In the genomic region with DNA sequence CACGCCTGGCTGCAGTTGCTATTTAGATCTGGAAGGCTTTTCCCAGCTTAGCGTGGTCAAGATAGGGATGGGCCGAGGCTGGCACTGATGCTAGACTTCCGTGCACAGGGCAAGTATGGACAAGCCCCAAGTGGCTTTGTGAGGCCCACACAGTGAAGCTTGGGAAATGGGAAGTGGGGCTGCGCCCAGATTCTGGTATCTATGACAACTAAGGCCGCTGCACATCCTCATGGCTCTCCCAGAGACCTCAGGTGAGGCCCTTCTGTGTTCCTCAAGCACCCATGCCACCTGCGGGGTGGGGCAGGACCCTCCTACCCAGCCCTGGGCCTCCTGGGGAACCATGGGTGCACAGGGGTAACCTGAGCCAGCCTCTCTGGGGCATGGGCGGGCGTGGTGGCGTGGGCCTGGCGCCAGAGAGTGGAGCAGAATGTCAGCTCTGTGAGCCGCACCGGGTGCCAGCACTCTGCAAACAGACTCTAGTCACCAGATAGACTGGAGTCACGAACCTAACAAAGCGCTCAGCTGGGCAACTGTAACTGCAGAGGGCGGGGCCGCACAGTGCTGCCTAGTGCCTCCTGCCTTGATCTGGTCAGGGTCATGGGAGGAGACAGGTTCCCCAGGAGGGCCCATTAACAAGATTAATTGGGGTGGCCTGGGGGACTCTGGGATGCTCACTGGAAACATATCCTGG, we compare ENCODE assay signal across 1 cellular context.
TF ChIP-seq lines count a peak whose summit lies in the region.

No MANE protein-coding gene starts in this region.

TF ChIP-seq in HEK293, 187 proteins besides CTCF, POLR2A, EP300 and RAD21 (continued from another document and continues in another):
- TF ChIP-seq, protein P1, sequence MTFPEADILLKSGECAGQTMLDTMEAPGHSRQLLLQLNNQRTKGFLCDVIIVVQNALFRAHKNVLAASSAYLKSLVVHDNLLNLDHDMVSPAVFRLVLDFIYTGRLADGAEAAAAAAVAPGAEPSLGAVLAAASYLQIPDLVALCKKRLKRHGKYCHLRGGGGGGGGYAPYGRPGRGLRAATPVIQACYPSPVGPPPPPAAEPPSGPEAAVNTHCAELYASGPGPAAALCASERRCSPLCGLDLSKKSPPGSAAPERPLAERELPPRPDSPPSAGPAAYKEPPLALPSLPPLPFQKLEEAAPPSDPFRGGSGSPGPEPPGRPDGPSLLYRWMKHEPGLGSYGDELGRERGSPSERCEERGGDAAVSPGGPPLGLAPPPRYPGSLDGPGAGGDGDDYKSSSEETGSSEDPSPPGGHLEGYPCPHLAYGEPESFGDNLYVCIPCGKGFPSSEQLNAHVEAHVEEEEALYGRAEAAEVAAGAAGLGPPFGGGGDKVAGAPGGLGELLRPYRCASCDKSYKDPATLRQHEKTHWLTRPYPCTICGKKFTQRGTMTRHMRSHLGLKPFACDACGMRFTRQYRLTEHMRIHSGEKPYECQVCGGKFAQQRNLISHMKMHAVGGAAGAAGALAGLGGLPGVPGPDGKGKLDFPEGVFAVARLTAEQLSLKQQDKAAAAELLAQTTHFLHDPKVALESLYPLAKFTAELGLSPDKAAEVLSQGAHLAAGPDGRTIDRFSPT (tag by site-specific recombination; IDR thresholded peaks at IDR 0.05): no peak
- TF ChIP-seq, protein P2, sequence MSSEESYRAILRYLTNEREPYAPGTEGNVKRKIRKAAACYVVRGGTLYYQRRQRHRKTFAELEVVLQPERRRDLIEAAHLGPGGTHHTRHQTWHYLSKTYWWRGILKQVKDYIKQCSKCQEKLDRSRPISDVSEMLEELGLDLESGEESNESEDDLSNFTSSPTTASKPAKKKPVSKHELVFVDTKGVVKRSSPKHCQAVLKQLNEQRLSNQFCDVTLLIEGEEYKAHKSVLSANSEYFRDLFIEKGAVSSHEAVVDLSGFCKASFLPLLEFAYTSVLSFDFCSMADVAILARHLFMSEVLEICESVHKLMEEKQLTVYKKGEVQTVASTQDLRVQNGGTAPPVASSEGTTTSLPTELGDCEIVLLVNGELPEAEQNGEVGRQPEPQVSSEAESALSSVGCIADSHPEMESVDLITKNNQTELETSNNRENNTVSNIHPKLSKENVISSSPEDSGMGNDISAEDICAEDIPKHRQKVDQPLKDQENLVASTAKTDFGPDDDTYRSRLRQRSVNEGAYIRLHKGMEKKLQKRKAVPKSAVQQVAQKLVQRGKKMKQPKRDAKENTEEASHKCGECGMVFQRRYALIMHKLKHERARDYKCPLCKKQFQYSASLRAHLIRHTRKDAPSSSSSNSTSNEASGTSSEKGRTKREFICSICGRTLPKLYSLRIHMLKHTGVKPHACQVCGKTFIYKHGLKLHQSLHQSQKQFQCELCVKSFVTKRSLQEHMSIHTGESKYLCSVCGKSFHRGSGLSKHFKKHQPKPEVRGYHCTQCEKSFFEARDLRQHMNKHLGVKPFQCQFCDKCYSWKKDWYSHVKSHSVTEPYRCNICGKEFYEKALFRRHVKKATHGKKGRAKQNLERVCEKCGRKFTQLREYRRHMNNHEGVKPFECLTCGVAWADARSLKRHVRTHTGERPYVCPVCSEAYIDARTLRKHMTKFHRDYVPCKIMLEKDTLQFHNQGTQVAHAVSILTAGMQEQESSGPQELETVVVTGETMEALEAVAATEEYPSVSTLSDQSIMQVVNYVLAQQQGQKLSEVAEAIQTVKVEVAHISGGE (tag by site-specific recombination; conservative IDR thresholded peaks at IDR 0.05; ENCODE audit: low read depth): no peak
- TF ChIP-seq ZNF658 (tag by site-specific recombination; IDR thresholded peaks at IDR 0.05): no peak
- TF ChIP-seq ZNF791 (tag by site-specific recombination; IDR thresholded peaks at IDR 0.05): no peak
- no peak for TF ChIP-seq ZNF843 (tag by site-specific recombination; IDR thresholded peaks at IDR 0.05)
- TF ChIP-seq, protein P3, sequence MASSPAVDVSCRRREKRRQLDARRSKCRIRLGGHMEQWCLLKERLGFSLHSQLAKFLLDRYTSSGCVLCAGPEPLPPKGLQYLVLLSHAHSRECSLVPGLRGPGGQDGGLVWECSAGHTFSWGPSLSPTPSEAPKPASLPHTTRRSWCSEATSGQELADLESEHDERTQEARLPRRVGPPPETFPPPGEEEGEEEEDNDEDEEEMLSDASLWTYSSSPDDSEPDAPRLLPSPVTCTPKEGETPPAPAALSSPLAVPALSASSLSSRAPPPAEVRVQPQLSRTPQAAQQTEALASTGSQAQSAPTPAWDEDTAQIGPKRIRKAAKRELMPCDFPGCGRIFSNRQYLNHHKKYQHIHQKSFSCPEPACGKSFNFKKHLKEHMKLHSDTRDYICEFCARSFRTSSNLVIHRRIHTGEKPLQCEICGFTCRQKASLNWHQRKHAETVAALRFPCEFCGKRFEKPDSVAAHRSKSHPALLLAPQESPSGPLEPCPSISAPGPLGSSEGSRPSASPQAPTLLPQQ (tag by site-specific recombination; IDR thresholded peaks at IDR 0.05): no peak
- TF ChIP-seq ZNF266 (tag by site-specific recombination; IDR thresholded peaks at IDR 0.05; ENCODE audit: low read depth): no peak
- TF ChIP-seq ZNF366 (tag by site-specific recombination; conservative IDR thresholded peaks at IDR 0.05): no peak
- TF ChIP-seq, protein P4, sequence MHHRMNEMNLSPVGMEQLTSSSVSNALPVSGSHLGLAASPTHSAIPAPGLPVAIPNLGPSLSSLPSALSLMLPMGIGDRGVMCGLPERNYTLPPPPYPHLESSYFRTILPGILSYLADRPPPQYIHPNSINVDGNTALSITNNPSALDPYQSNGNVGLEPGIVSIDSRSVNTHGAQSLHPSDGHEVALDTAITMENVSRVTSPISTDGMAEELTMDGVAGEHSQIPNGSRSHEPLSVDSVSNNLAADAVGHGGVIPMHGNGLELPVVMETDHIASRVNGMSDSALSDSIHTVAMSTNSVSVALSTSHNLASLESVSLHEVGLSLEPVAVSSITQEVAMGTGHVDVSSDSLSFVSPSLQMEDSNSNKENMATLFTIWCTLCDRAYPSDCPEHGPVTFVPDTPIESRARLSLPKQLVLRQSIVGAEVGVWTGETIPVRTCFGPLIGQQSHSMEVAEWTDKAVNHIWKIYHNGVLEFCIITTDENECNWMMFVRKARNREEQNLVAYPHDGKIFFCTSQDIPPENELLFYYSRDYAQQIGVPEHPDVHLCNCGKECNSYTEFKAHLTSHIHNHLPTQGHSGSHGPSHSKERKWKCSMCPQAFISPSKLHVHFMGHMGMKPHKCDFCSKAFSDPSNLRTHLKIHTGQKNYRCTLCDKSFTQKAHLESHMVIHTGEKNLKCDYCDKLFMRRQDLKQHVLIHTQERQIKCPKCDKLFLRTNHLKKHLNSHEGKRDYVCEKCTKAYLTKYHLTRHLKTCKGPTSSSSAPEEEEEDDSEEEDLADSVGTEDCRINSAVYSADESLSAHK (tag by site-specific recombination; IDR thresholded peaks at IDR 0.05): no peak
- TF ChIP-seq, protein P5, sequence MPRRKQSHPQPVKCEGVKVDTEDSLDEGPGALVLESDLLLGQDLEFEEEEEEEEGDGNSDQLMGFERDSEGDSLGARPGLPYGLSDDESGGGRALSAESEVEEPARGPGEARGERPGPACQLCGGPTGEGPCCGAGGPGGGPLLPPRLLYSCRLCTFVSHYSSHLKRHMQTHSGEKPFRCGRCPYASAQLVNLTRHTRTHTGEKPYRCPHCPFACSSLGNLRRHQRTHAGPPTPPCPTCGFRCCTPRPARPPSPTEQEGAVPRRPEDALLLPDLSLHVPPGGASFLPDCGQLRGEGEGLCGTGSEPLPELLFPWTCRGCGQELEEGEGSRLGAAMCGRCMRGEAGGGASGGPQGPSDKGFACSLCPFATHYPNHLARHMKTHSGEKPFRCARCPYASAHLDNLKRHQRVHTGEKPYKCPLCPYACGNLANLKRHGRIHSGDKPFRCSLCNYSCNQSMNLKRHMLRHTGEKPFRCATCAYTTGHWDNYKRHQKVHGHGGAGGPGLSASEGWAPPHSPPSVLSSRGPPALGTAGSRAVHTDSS (tag by site-specific recombination; IDR thresholded peaks at IDR 0.05): no peak
- TF ChIP-seq SCRT1 (tag by site-specific recombination; IDR thresholded peaks at IDR 0.05; ENCODE audit: borderline replicate concordance): no peak
- TF ChIP-seq ZNF121 (tag by site-specific recombination; IDR thresholded peaks at IDR 0.05): no peak
- TF ChIP-seq ZIC2 (tag by site-specific recombination; IDR thresholded peaks at IDR 0.05): peak; percentile 97
- TF ChIP-seq KLF7 (tag by site-specific recombination; IDR thresholded peaks at IDR 0.05; ENCODE audit: borderline replicate concordance): 0 out of 2 replicates have a peak, but pooled peaks have one; percentile 26
- TF ChIP-seq, protein P6, sequence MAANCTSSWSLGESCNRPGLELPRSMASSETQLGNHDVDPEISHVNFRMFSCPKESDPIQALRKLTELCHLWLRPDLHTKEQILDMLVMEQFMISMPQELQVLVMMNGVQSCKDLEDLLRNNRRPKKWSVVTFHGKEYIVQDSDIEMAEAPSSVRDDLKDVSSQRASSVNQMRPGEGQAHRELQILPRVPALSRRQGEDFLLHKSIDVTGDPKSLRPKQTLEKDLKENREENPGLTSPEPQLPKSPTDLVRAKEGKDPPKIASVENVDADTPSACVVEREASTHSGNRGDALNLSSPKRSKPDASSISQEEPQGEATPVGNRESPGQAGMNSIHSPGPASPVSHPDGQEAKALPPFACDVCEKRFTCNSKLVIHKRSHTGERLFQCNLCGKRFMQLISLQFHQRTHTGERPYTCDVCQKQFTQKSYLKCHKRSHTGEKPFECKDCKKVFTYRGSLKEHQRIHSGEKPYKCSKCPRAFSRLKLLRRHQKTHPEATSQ (tag by site-specific recombination; IDR thresholded peaks at IDR 0.05): no peak
- no peak for TF ChIP-seq ZNF146 (tag by site-specific recombination; IDR thresholded peaks at IDR 0.05)
- TF ChIP-seq ZNF423 (tag by site-specific recombination; IDR thresholded peaks at IDR 0.05): peak; percentile 66; the same call in 1 of the 2 replicates
- TF ChIP-seq ZNF510 (tag by site-specific recombination; IDR thresholded peaks at IDR 0.05; ENCODE audit: insufficient replicate concordance): no peak
- no peak for TF ChIP-seq ZNF133 (tag by site-specific recombination; IDR thresholded peaks at IDR 0.05)
- TF ChIP-seq, protein P7, sequence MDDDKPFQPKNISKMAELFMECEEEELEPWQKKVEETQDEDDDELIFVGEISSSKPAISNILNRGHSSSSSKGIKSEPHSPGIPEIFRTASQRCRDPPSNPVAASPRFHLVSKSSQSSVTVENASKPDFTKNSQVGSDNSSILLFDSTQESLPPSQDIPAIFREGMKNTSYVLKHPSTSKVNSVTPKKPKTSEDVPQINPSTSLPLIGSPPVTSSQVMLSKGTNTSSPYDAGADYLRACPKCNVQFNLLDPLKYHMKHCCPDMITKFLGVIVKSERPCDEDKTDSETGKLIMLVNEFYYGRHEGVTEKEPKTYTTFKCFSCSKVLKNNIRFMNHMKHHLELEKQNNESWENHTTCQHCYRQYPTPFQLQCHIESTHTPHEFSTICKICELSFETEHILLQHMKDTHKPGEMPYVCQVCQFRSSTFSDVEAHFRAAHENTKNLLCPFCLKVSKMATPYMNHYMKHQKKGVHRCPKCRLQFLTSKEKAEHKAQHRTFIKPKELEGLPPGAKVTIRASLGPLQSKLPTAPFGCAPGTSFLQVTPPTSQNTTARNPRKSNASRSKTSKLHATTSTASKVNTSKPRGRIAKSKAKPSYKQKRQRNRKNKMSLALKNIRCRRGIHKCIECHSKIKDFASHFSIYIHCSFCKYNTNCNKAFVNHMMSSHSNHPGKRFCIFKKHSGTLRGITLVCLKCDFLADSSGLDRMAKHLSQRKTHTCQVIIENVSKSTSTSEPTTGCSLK (tag by site-specific recombination; IDR thresholded peaks at IDR 0.05): no peak
- peak; percentile 96 for TF ChIP-seq KLF1 (tag by site-specific recombination; IDR thresholded peaks at IDR 0.05)
- peak; percentile 73 for TF ChIP-seq IKZF3 (tag by site-specific recombination; IDR thresholded peaks at IDR 0.05)
- TF ChIP-seq ZNF214 (tag by site-specific recombination; IDR thresholded peaks at IDR 0.05; ENCODE audit: borderline replicate concordance): no peak
- no peak; the same call in 1 of the 2 replicates for TF ChIP-seq ZFP69B (tag by site-specific recombination; IDR thresholded peaks at IDR 0.05)
- TF ChIP-seq, protein P8, sequence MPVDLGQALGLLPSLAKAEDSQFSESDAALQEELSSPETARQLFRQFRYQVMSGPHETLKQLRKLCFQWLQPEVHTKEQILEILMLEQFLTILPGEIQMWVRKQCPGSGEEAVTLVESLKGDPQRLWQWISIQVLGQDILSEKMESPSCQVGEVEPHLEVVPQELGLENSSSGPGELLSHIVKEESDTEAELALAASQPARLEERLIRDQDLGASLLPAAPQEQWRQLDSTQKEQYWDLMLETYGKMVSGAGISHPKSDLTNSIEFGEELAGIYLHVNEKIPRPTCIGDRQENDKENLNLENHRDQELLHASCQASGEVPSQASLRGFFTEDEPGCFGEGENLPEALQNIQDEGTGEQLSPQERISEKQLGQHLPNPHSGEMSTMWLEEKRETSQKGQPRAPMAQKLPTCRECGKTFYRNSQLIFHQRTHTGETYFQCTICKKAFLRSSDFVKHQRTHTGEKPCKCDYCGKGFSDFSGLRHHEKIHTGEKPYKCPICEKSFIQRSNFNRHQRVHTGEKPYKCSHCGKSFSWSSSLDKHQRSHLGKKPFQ (tag by site-specific recombination; IDR thresholded peaks at IDR 0.05): no peak
- TF ChIP-seq, protein P9, sequence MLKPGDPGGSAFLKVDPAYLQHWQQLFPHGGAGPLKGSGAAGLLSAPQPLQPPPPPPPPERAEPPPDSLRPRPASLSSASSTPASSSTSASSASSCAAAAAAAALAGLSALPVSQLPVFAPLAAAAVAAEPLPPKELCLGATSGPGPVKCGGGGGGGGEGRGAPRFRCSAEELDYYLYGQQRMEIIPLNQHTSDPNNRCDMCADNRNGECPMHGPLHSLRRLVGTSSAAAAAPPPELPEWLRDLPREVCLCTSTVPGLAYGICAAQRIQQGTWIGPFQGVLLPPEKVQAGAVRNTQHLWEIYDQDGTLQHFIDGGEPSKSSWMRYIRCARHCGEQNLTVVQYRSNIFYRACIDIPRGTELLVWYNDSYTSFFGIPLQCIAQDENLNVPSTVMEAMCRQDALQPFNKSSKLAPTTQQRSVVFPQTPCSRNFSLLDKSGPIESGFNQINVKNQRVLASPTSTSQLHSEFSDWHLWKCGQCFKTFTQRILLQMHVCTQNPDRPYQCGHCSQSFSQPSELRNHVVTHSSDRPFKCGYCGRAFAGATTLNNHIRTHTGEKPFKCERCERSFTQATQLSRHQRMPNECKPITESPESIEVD (tag by site-specific recombination; IDR thresholded peaks at IDR 0.05): no peak
- no peak for TF ChIP-seq PRDM1 (tag by site-specific recombination; IDR thresholded peaks at IDR 0.05)
- no peak for TF ChIP-seq ZNF16 (tag by site-specific recombination; IDR thresholded peaks at IDR 0.05; ENCODE audit: low read depth)
- TF ChIP-seq SETDB1 (IDR thresholded peaks at IDR 0.05; ENCODE audit: insufficient read length, low read length): no peak
- TF ChIP-seq MZF1 (tag by site-specific recombination; IDR thresholded peaks at IDR 0.05; ENCODE audit: borderline replicate concordance): no peak
- TF ChIP-seq GLI2 (tag by site-specific recombination; IDR thresholded peaks at IDR 0.05; ENCODE audit: borderline replicate concordance, low read depth): no peak
- TF ChIP-seq, protein P10, sequence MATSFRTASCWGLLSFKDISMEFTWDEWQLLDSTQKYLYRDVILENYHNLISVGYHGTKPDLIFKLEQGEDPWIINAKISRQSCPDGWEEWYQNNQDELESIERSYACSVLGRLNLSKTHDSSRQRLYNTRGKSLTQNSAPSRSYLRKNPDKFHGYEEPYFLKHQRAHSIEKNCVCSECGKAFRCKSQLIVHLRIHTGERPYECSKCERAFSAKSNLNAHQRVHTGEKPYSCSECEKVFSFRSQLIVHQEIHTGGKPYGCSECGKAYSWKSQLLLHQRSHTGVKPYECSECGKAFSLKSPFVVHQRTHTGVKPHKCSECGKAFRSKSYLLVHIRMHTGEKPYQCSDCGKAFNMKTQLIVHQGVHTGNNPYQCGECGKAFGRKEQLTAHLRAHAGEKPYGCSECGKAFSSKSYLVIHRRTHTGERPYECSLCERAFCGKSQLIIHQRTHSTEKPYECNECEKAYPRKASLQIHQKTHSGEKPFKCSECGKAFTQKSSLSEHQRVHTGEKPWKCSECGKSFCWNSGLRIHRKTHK (tag by site-specific recombination; IDR thresholded peaks at IDR 0.05): no peak
- TF ChIP-seq ZNF404 (tag by site-specific recombination; IDR thresholded peaks at IDR 0.05): no peak
- no peak for TF ChIP-seq ZNF623 (tag by site-specific recombination; IDR thresholded peaks at IDR 0.05)
- no peak for TF ChIP-seq ZNF394 (tag by site-specific recombination; IDR thresholded peaks at IDR 0.05; ENCODE audit: borderline replicate concordance)
